Comparison of ENCODE assay signal across 15 cellular contexts in genomic region chr16:68640972-68641371, GRCh38. TPM values are rescaled to one million over a fixed set of nuclear protein-coding genes. Genes with fewer than 3 reads are reported as not detected.
DNase-seq lines count a peak whose midpoint lies in the region; ATAC-seq and TF ChIP-seq lines count a peak whose summit lies in the region.
"Had no signal": no experiment of that assay in that cellular context is flagged by ENCODE, and none has a peak within 500 bp of the region (broad histone marks: within the 10 kb centered on the region; RNA-seq: fewer than 3 reads in every experiment).

No MANE protein-coding gene starts in this region.

- H3K18ac ChIP-seq in mesendoderm (ENCODE audit: low read length): no peak overlapping the region

- no peak overlapping the region for H3K9ac ChIP-seq in DND-41 (ENCODE audit: low read depth, low read length)
- no peak overlapping the region for H3K9ac ChIP-seq in mesendoderm (ENCODE audit: low read length)
- H3K9ac ChIP-seq: BLaER1 had no signal

- no peak overlapping the region for H2BK5ac ChIP-seq in mesendoderm (ENCODE audit: low read length)

- DNase-seq in DND-41 (no peak), LoVo (ENCODE audit: low spot score) (peak; percentile 63), chondrocyte (ENCODE audit: low spot score) (no peak), mesendoderm (peak; percentile 66), dedifferentiated amniotic fluid mesenchymal stem cell (ENCODE audit: extremely low spot score) (no peak), GM03348 (ENCODE audit: low spot score) (no peak), lower leg skin (ENCODE audit: low spot score in 2 of 2) (no peak)
- no peak for DNase-seq in activated CD4-positive, alpha-beta T cell treated with anti-CD3 and anti-CD28 coated beads, Interleukin-2, amount 50 U/mL, for 1 hour
- DNase-seq: activated naive CD4-positive, alpha-beta T cell treated with Interleukin-2 at 50 U/mL for 16 hours; DMS79 treated with DMSO at 0.1 percent for 48 hours; H9; NCI-H1105 treated with DMSO at 0.1 percent for 48 hours; NCI-H524 had no signal

- H2AK5ac ChIP-seq in mesendoderm (ENCODE audit: low read length): no peak overlapping the region

- no peak for TF ChIP-seq CTCF in DND-41 (IDR thresholded peaks at IDR 0.05; ENCODE audit: borderline replicate concordance, extremely low read depth, low read length, poor library complexity, severe bottlenecking)
- no peak for TF ChIP-seq CTCF in chondrocyte (IDR thresholded peaks at IDR 0.05)
- no peak for TF ChIP-seq CTCF in lower leg skin (IDR thresholded peaks at IDR 0.05)

- no peak overlapping the region for H2BK120ac ChIP-seq in mesendoderm (ENCODE audit: low read depth, low read length)

- no peak overlapping the region for H2BK15ac ChIP-seq in mesendoderm (replicated peaks; ENCODE audit: low read depth)

- H3K79me2 ChIP-seq in DND-41 (ENCODE audit: insufficient read depth, low read length): no peaks in the 10 kb centered on the region
- no peaks in the 10 kb centered on the region for H3K79me2 ChIP-seq in mesendoderm (ENCODE audit: control insufficient read depth, insufficient read depth, low read length)

- H3K27me3 ChIP-seq in DND-41 (ENCODE audit: insufficient read depth, low read length, poor library complexity) (no peaks in the 10 kb centered on the region), mesendoderm (ENCODE audit: insufficient read depth, low read length, poor library complexity) (no peaks in the 10 kb centered on the region)

- H4K20me1 ChIP-seq in DND-41 (ENCODE audit: insufficient read depth, low read length): no peaks in the 10 kb centered on the region

- H3K79me1 ChIP-seq in mesendoderm (ENCODE audit: low read length): no peaks in the 10 kb centered on the region

- ATAC-seq in DND-41 (ENCODE audit: insufficient read depth, low read depth): no peak

- no peaks in the 10 kb centered on the region for H3K9me3 Mint-ChIP-seq in chondrocyte (ENCODE audit: low read depth)
- H3K9me3 Mint-ChIP-seq: H9 had no signal

- peak overlapping the region; percentile 20 for H3K27ac Mint-ChIP-seq in chondrocyte (ENCODE audit: unreplicated experiment)
- H3K27ac Mint-ChIP-seq: H9 had no signal

- H3K27ac ChIP-seq in DND-41 (ENCODE audit: low read length) (no peak overlapping the region), mesendoderm (ENCODE audit: low read depth, low read length) (no peak overlapping the region)
- H3K27ac ChIP-seq: BLaER1, SJSA1 had no signal

- no peaks in the 10 kb centered on the region for H3K9me3 ChIP-seq in DND-41 (ENCODE audit: insufficient read depth, low read length, severe bottlenecking)
- H3K9me3 ChIP-seq: BLaER1, SJSA1 had no signal

- H3K4ac ChIP-seq in mesendoderm (ENCODE audit: low read depth, low read length): no peak overlapping the region

- intact Hi-C loops in lower leg skin (cut with DNase I; ENCODE audit: low total_unique reads): no loop called here

- WGBS in mesendoderm (ENCODE audit: extremely low coverage, insufficient coverage, low lambda C conversion rate): no CpG with 5 or more reads among the region's 3 CpGs
- WGBS in lower leg skin, 2 donors: 37 to 62% methylated on average over 3 of the region's 3 CpGs

- H3K36me3 ChIP-seq in DND-41 (ENCODE audit: insufficient read depth, low read length) (no peaks in the 10 kb centered on the region), mesendoderm (ENCODE audit: control insufficient read depth, insufficient read depth, low read length) (no peaks in the 10 kb centered on the region)
- H3K36me3 ChIP-seq: BLaER1, SJSA1 had no signal

- H3K27me3 Mint-ChIP-seq in chondrocyte (ENCODE audit: low read depth): no peaks in the 10 kb centered on the region

- H3K4me1 ChIP-seq in DND-41 (ENCODE audit: insufficient read depth, low read length): no peaks in the 10 kb centered on the region
- peaks cover 4% of the 10 kb centered on the region for H3K4me1 ChIP-seq in mesendoderm (ENCODE audit: control insufficient read depth, low read depth, low read length)

- H4K8ac ChIP-seq in mesendoderm (ENCODE audit: low read depth, low read length): no peak overlapping the region

- TF ChIP-seq POLR2A in lower leg skin (IDR thresholded peaks at IDR 0.05): no peak

- no peak overlapping the region for H4K5ac ChIP-seq in mesendoderm (ENCODE audit: low read length)

- no peak overlapping the region for H3K4me3 ChIP-seq in DND-41 (ENCODE audit: low read depth in 1 of 2, low read length in 2 of 2)
- no peak overlapping the region for H3K4me3 ChIP-seq in mesendoderm (ENCODE audit: low read length)
- H3K4me3 ChIP-seq in lower leg skin (ENCODE audit: low read depth, poor library complexity, severe bottlenecking): no peak overlapping the region
- H3K4me3 ChIP-seq: BLaER1, SJSA1 had no signal

- H3K4me3 Mint-ChIP-seq in chondrocyte (ENCODE audit: unreplicated experiment): no peak overlapping the region
- H3K4me3 Mint-ChIP-seq: H9 had no signal

- no peaks in the 10 kb centered on the region for H3K36me3 Mint-ChIP-seq in chondrocyte (ENCODE audit: low read depth)

- peak overlapping the region; percentile 27; the same call in 1 of the 2 replicates for H2AFZ ChIP-seq in DND-41 (ENCODE audit: low read depth, low read length)

- no peak overlapping the region for H3K4me2 ChIP-seq in DND-41 (ENCODE audit: insufficient read depth, low read length)
- no peak overlapping the region for H3K4me2 ChIP-seq in mesendoderm (ENCODE audit: low read length)
- H3K4me2 ChIP-seq: BLaER1 had no signal

- peak overlapping the region; percentile 25 for H3K56ac ChIP-seq in mesendoderm (ENCODE audit: low read length)

- no peak overlapping the region for H3K23ac ChIP-seq in mesendoderm (ENCODE audit: low read length)

- H3K4me1 Mint-ChIP-seq in chondrocyte (ENCODE audit: low read depth): peaks cover 28% of the 10 kb centered on the region

RNA-seq across cellular contexts. Expression of gene CDH3, which starts 4.1 kb away (rescaled TPM):
- total RNA-seq in chondrocyte: 1.1 to 1.6 TPM (median 1.4 TPM) in 3 replicates
- polyA plus RNA-seq in mesendoderm (2013, experiment 1 of 2): 130 TPM
- 121 TPM for polyA plus RNA-seq in mesendoderm (2013, experiment 2 of 2)
- 10 to 100 TPM; 34.1 to 43.9 (median 39.7) TPM for total RNA-seq in lower leg skin

Comparison
In these comparisons a context has a peak if more than half of its experiments do, and no peak if none do; other contexts are left out.
1. DNase-seq: peak in LoVo (single experiment) and mesendoderm (single experiment); none in DND-41 (single experiment), chondrocyte (single experiment), dedifferentiated amniotic fluid mesenchymal stem cell (single experiment), GM03348 (single experiment), activated CD4-positive, alpha-beta T cell treated with anti-CD3 and anti-CD28 coated beads, Interleukin-2, amount 50 U/mL, for 1 hour (single experiment) and lower leg skin (0 of 2).
2. RNA of gene CDH3, which starts 4.1 kb away (total RNA-seq): 34.1 to 43.9 TPM in lower leg skin; 1.1 to 1.6 TPM in chondrocyte; every median in the first group is over 10 times any median in the second.